ENCODE assay signal across 12 cellular contexts in the genomic region with DNA sequence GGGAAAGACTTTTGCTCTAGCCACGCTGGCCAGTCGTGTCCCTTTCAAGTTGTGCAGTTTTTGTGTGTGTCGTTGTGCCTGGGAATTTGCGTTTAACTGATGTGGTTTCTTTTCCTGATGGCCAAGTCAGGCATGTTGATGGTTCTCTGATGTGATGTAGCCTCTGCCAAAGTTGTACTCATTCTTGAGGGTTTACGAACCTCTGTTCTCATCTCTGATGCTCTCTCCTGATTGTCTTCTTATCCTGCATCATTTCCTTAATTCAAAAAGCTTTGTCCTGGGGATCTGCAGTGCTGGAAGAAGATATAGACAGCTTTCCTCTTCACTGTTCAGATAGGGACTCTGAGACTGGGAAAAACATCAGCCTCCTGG. TPM values are rescaled to one million over a fixed set of nuclear protein-coding genes. Genes with fewer than 3 reads are reported as not detected.
DNase-seq lines count a peak whose midpoint lies in the region; ATAC-seq and TF ChIP-seq lines count a peak whose summit lies in the region.
"Had no signal": no experiment of that assay in that cellular context is flagged by ENCODE, and none has a peak within 500 bp of the region (broad histone marks: within the 10 kb centered on the region; RNA-seq: fewer than 3 reads in every experiment).

No MANE protein-coding gene starts in this region.

- DNase-seq in WTC11 (ENCODE audit: low spot score) (no peak), epithelial cell of prostate (ENCODE audit: low read depth, low spot score) (no peak), tibial artery (no peak), PC-3 (no peak), GOT3 (lab: John Stamatoyannopoulos, UW) (no peak)
- DNase-seq in stimulated activated naive CD4-positive, alpha-beta T cell treated with Interleukin-2 at 50 U/mL for 16 hours (lab: John Stamatoyannopoulos, UW): no peak
- DNase-seq: activated T-cell treated with anti-CD3 and anti-CD28 coated beads, Interleukin-2, amount 50 U/mL, for 72 hours; cortex of kidney; MM.1S; WERI-Rb-1 had no signal

- H3K27me3 ChIP-seq in muscle layer of colon (ENCODE audit: control insufficient read depth in 1 of 2, insufficient read depth in 2 of 2, low read length in 2 of 2) (no peaks in the 10 kb centered on the region), tibial artery (no peaks in the 10 kb centered on the region), PC-3 (ENCODE audit: low read length) (no peaks in the 10 kb centered on the region)

- H3K27ac ChIP-seq in epithelial cell of prostate (peak overlapping the region; percentile 99), muscle layer of colon (ENCODE audit: low read depth, low read length) (peak overlapping the region; percentile 99), tibial artery (peak overlapping the region; percentile 85 to 92), PC-3 (ENCODE audit: low read length) (no peak overlapping the region)
- H3K27ac ChIP-seq: WERI-Rb-1 had no signal

- H3K36me3 Mint-ChIP-seq in WTC11: peaks cover 45% of the 10 kb centered on the region

- no peaks in the 10 kb centered on the region for H3K27me3 Mint-ChIP-seq in WTC11 (ENCODE audit: low read depth)

- peak overlapping the region; percentile 78 for H3K27ac Mint-ChIP-seq in WTC11
- H3K27ac Mint-ChIP-seq: activated T-cell treated with anti-CD3 and anti-CD28 coated beads, Interleukin-2, amount 50 U/mL, for 72 hours had no signal

- peak overlapping the region; percentile 66 for H3K9ac ChIP-seq in muscle layer of colon (ENCODE audit: low read length)
- no peak overlapping the region for H3K9ac ChIP-seq in PC-3 (ENCODE audit: low read length)

- BruUV-seq in PC-3 (replicated peaks; lab: Mats Ljungman, UMichigan): no TSS peak

- CTCF ChIA-PET in WTC11 (lab: Charles Lee) (interaction anchor here (1.1 to 5.7 kb wide), 3 partner anchors 25 to 30 kb away, joined by 4 to 36 read pairs (median 6); partner anchors contain the start of gene CD9), PC-3 (lab: Charles Lee) (interaction anchor here (0.5 kb wide), 1 partner anchor 53 kb away, joined by 5 read pairs; no protein-coding TSS in a partner anchor)

- H3K36me3 ChIP-seq in muscle layer of colon (ENCODE audit: insufficient read depth, low read length): peaks cover 33% of the 10 kb centered on the region
- peaks cover 0 to 8% (median 5%) of the 10 kb centered on the region in 3 donors for H3K36me3 ChIP-seq in tibial artery
- peaks cover 29% of the 10 kb centered on the region for H3K36me3 ChIP-seq in PC-3 (ENCODE audit: low read depth, low read length)
- H3K36me3 ChIP-seq: WERI-Rb-1 had no signal

- no peaks in the 10 kb centered on the region for H3K9me3 Mint-ChIP-seq in WTC11
- H3K9me3 Mint-ChIP-seq: activated T-cell treated with anti-CD3 and anti-CD28 coated beads, Interleukin-2, amount 50 U/mL, for 72 hours had no signal

- H3K9me3 ChIP-seq in muscle layer of colon (ENCODE audit: low read length) (no peaks in the 10 kb centered on the region), tibial artery (no peaks in the 10 kb centered on the region), PC-3 (ENCODE audit: low read length) (no peaks in the 10 kb centered on the region)

- peaks cover 36% of the 10 kb centered on the region for H3K4me1 Mint-ChIP-seq in WTC11

- no peak overlapping the region for H3K4me3 Mint-ChIP-seq in WTC11
- H3K4me3 Mint-ChIP-seq: activated T-cell treated with anti-CD3 and anti-CD28 coated beads, Interleukin-2, amount 50 U/mL, for 72 hours had no signal

- TF ChIP-seq CTCF in WTC11 (IDR thresholded peaks at IDR 0.05): no peak
- TF ChIP-seq CTCF in tibial artery (IDR thresholded peaks at IDR 0.05): no peak
- TF ChIP-seq CTCF in PC-3 (conservative IDR thresholded peaks at IDR 0.05; ENCODE audit: low read depth, low read length): no peak

- H2AFZ ChIP-seq in PC-3 (ENCODE audit: low read length): no peak overlapping the region

- no peak overlapping the region for H3K4me2 ChIP-seq in PC-3 (ENCODE audit: low read length)

- H4K20me1 ChIP-seq in PC-3 (ENCODE audit: low read length): no peaks in the 10 kb centered on the region

- H3K9me2 ChIP-seq in PC-3 (replicated peaks; ENCODE audit: low read length): no peaks in the 10 kb centered on the region

- POLR2A ChIA-PET in WTC11 (lab: Charles Lee) (interaction anchor here (1.4 kb wide), 1 partner anchor 10 kb away, joined by 3 read pairs; no protein-coding TSS in a partner anchor), PC-3 (lab: Charles Lee; ENCODE audit: unreplicated experiment) (no interaction called here)

- no peak for ATAC-seq in WTC11
- no peak for ATAC-seq in PC-3
- ATAC-seq in GM21576 (IDR thresholded peaks at IDR 0.05; ENCODE audit: unreplicated experiment): no peak
- ATAC-seq: activated T-cell treated with anti-CD3 and anti-CD28 coated beads, Interleukin-2, amount 50 U/mL, for 72 hours had no signal

- peak overlapping the region in 1 of 2 donors; percentile 10 for H3K4me3 ChIP-seq in muscle layer of colon (ENCODE audit: low read depth in 1 of 2, low read length in 2 of 2)
- peak overlapping the region in 1 of 2 donors; percentile 20 for H3K4me3 ChIP-seq in tibial artery
- no peak overlapping the region for H3K4me3 ChIP-seq in PC-3 (ENCODE audit: low read length)

- intact Hi-C loops in tibial artery (cut with DNase I; ENCODE audit: low total_unique reads): no loop called here
- intact Hi-C loops in PC-3 (cut with micrococcal nuclease): no loop called here

- peaks cover 91% of the 10 kb centered on the region for H3K4me1 ChIP-seq in muscle layer of colon (ENCODE audit: insufficient read depth, low read length)
- peaks cover 6 to 100% (median 93%) of the 10 kb centered on the region in 4 donors for H3K4me1 ChIP-seq in tibial artery
- H3K4me1 ChIP-seq in PC-3 (ENCODE audit: insufficient read depth, low read length): peaks cover 64% of the 10 kb centered on the region

- H3F3A ChIP-seq in PC-3 (ENCODE audit: low read length, unreplicated experiment): peaks cover 9% of the 10 kb centered on the region

- peaks cover 65% of the 10 kb centered on the region for H3K79me2 ChIP-seq in PC-3 (ENCODE audit: low read length)

TF ChIP-seq in WTC11, 78 proteins besides CTCF, POLR2A, EP300 and RAD21 (continues in another document):
- TF ChIP-seq ETV6 (CRISPR knock-in tag; IDR thresholded peaks at IDR 0.05): no peak
- TF ChIP-seq, protein P1, sequence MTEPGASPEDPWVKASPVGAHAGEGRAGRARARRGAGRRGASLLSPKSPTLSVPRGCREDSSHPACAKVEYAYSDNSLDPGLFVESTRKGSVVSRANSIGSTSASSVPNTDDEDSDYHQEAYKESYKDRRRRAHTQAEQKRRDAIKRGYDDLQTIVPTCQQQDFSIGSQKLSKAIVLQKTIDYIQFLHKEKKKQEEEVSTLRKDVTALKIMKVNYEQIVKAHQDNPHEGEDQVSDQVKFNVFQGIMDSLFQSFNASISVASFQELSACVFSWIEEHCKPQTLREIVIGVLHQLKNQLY (CRISPR knock-in tag; IDR thresholded peaks at IDR 0.05): no peak
- no peak for TF ChIP-seq ZNF396 (CRISPR knock-in tag; IDR thresholded peaks at IDR 0.05; ENCODE audit: borderline replicate concordance)
- TF ChIP-seq, protein P2, sequence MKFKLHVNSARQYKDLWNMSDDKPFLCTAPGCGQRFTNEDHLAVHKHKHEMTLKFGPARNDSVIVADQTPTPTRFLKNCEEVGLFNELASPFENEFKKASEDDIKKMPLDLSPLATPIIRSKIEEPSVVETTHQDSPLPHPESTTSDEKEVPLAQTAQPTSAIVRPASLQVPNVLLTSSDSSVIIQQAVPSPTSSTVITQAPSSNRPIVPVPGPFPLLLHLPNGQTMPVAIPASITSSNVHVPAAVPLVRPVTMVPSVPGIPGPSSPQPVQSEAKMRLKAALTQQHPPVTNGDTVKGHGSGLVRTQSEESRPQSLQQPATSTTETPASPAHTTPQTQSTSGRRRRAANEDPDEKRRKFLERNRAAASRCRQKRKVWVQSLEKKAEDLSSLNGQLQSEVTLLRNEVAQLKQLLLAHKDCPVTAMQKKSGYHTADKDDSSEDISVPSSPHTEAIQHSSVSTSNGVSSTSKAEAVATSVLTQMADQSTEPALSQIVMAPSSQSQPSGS (CRISPR knock-in tag; IDR thresholded peaks at IDR 0.05; ENCODE audit: borderline replicate concordance, low read depth): no peak
- no peak for TF ChIP-seq IRF2 (CRISPR knock-in tag; IDR thresholded peaks at IDR 0.05; ENCODE audit: borderline replicate concordance, low read depth)
- TF ChIP-seq, protein P3, sequence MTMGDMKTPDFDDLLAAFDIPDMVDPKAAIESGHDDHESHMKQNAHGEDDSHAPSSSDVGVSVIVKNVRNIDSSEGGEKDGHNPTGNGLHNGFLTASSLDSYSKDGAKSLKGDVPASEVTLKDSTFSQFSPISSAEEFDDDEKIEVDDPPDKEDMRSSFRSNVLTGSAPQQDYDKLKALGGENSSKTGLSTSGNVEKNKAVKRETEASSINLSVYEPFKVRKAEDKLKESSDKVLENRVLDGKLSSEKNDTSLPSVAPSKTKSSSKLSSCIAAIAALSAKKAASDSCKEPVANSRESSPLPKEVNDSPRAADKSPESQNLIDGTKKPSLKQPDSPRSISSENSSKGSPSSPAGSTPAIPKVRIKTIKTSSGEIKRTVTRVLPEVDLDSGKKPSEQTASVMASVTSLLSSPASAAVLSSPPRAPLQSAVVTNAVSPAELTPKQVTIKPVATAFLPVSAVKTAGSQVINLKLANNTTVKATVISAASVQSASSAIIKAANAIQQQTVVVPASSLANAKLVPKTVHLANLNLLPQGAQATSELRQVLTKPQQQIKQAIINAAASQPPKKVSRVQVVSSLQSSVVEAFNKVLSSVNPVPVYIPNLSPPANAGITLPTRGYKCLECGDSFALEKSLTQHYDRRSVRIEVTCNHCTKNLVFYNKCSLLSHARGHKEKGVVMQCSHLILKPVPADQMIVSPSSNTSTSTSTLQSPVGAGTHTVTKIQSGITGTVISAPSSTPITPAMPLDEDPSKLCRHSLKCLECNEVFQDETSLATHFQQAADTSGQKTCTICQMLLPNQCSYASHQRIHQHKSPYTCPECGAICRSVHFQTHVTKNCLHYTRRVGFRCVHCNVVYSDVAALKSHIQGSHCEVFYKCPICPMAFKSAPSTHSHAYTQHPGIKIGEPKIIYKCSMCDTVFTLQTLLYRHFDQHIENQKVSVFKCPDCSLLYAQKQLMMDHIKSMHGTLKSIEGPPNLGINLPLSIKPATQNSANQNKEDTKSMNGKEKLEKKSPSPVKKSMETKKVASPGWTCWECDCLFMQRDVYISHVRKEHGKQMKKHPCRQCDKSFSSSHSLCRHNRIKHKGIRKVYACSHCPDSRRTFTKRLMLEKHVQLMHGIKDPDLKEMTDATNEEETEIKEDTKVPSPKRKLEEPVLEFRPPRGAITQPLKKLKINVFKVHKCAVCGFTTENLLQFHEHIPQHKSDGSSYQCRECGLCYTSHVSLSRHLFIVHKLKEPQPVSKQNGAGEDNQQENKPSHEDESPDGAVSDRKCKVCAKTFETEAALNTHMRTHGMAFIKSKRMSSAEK (CRISPR knock-in tag; IDR thresholded peaks at IDR 0.05; ENCODE audit: borderline replicate concordance): no peak

RNA-seq across cellular contexts. Expression of gene CD9, which starts 25.4 kb away (rescaled TPM):
- 241 to 260 TPM (median 251 TPM) in 3 replicates for total RNA-seq in WTC11 (2021)
- 153 and 174 TPM in 2 replicates for total RNA-seq in PC-3 (2014; rRNA removed)
